ENCODE assay signal across 8 cellular contexts in genomic region chr3:143118630-143119008, GRCh38. TPM values are rescaled to one million over a fixed set of nuclear protein-coding genes. Genes with fewer than 3 reads are reported as not detected.
DNase-seq lines count a peak whose midpoint lies in the region; ATAC-seq and TF ChIP-seq lines count a peak whose summit lies in the region.

No MANE protein-coding gene starts in this region.

- H3K9me3 ChIP-seq in adipocyte (ENCODE audit: control insufficient read depth, low read length) (no peaks in the 10 kb centered on the region), left lung (no peaks in the 10 kb centered on the region), tibial nerve (no peaks in the 10 kb centered on the region)

- TF ChIP-seq CTCF in left lung (IDR thresholded peaks at IDR 0.05) (no peak), tibial nerve (IDR thresholded peaks at IDR 0.05) (no peak)

- TF ChIP-seq POLR2A in tibial nerve (IDR thresholded peaks at IDR 0.05), result no peak

- no peaks in the 10 kb centered on the region for H3K9me3 Mint-ChIP-seq in activated naive CD4-positive, alpha-beta T cell treated with anti-CD3 and anti-CD28 coated beads, Interleukin-2, amount 50 U/mL, for 24 hours

- H3K9ac ChIP-seq in adipocyte (ENCODE audit: low read length), result peak overlapping the region; percentile 92

- H3K4me3 ChIP-seq in adipocyte (ENCODE audit: low read length) (peak overlapping the region; percentile 95), left lung (peak overlapping the region; percentile 80 to 83), tibial nerve (peak overlapping the region; percentile 61 to 70 (median 66))

- H3K4me3 Mint-ChIP-seq in activated naive CD4-positive, alpha-beta T cell treated with anti-CD3 and anti-CD28 coated beads, Interleukin-2, amount 50 U/mL, for 24 hours, result peak overlapping the region; percentile 91

- no peak for TF ChIP-seq EP300 in tibial nerve (IDR thresholded peaks at IDR 0.05)

- peak overlapping the region in 1 of 2 donors; percentile 76 for H3K27ac ChIP-seq in left lung
- H3K27ac ChIP-seq in tibial nerve, result no peak overlapping the region

- H3K27me3 ChIP-seq in adipocyte (replicated peaks; ENCODE audit: control insufficient read depth, insufficient read depth, low read length) (no peaks in the 10 kb centered on the region), left lung (peaks cover 0 to 55% of the 10 kb centered on the region in 2 donors), tibial nerve (peaks cover 0 to 29% of the 10 kb centered on the region in 2 donors)

- no peaks in the 10 kb centered on the region for H3K27me3 Mint-ChIP-seq in activated naive CD4-positive, alpha-beta T cell treated with anti-CD3 and anti-CD28 coated beads, Interleukin-2, amount 50 U/mL, for 24 hours

- peak overlapping the region; percentile 70 for H3K27ac Mint-ChIP-seq in activated naive CD4-positive, alpha-beta T cell treated with anti-CD3 and anti-CD28 coated beads, Interleukin-2, amount 50 U/mL, for 24 hours

- no peak for ATAC-seq in left lung
- no peak for ATAC-seq in HG02840 (IDR thresholded peaks at IDR 0.05; ENCODE audit: low FRiP score, unreplicated experiment)

- intact Hi-C loops in left lung (cut with DNase I), result no loop called here

- no peak for DNase-seq in activated naive CD4-positive, alpha-beta T cell treated with Interleukin-2 at 50 U/mL for 16 hours
- DNase-seq in adipocyte (ENCODE audit: low read depth) (no peak), left lung (no peak), tibial nerve (ENCODE audit: low spot score in 2 of 2) (no peak), A172 (ENCODE audit: low spot score) (no peak)
- DNase-seq in effector CD4-positive, alpha-beta T cell, result no peak

- peaks cover 23% of the 10 kb centered on the region for H3K4me1 ChIP-seq in adipocyte (ENCODE audit: control insufficient read depth, insufficient read depth, low read length)
- H3K4me1 ChIP-seq in left lung, result peaks cover 0 to 35% of the 10 kb centered on the region in 2 donors
- peaks cover 0 to 26% (median 2%) of the 10 kb centered on the region in 4 donors for H3K4me1 ChIP-seq in tibial nerve

- 40 to 56% methylated on average over 13 of the region's 13 CpGs for WGBS in tibial nerve, 2 donors

- H3K36me3 ChIP-seq in adipocyte (ENCODE audit: control insufficient read depth, insufficient read depth, low read length, severe bottlenecking), result peaks cover 13% of the 10 kb centered on the region
- H3K36me3 ChIP-seq in left lung, result peaks cover 0 to 6% of the 10 kb centered on the region in 2 donors
- no peaks in the 10 kb centered on the region for H3K36me3 ChIP-seq in tibial nerve

- H3K36me3 Mint-ChIP-seq in activated naive CD4-positive, alpha-beta T cell treated with anti-CD3 and anti-CD28 coated beads, Interleukin-2, amount 50 U/mL, for 24 hours, result peaks cover 2% of the 10 kb centered on the region

- H3K4me1 Mint-ChIP-seq in activated naive CD4-positive, alpha-beta T cell treated with anti-CD3 and anti-CD28 coated beads, Interleukin-2, amount 50 U/mL, for 24 hours, result peaks cover 30% of the 10 kb centered on the region

RNA-seq across cellular contexts. Expression of gene CHST2, which starts 1.0 kb away (rescaled TPM):
- total RNA-seq in left lung (1 to 10 TPM; 6.1 to 7.7 TPM), tibial nerve (10 to 100 TPM; 14.7 to 33.7 (median 18.8) TPM)
- 2.7 and 5.6 TPM in 2 replicates for total RNA-seq in A172 (2014; rRNA removed; shearing (Covaris generic))
